Comparison of ENCODE assay signal across 8 cellular contexts in the genomic region with DNA sequence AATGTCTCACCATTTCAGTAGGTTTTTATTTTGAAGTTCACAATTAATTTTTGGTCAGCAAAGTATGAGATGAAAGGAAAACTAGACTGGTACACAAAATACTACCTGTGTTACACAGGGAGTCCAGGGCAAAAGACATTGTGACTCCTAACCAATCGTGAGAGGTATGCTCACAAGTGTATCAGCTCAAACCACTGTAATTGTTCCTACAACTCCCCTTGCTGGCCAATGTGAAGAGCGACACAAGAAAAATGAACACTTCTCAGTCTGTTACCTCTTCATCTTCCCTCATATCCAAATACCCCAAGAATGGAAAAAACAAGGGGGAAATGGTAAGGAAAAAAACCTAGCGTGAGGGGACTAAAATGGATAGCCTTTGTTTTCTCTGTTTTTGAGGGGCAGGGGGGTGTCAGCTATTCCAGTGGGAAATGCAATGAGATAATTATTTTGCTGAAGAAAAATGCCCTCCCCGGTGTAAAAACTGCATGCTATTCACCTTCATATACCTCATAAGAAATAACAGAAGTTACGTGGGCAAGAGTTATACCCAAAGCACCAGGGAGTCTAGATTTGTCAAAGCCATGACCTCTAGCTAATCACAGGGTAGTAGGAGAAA. TPM values are rescaled to one million over a fixed set of nuclear protein-coding genes. Genes with fewer than 3 reads are reported as not detected.
DNase-seq lines count a peak whose midpoint lies in the region; ATAC-seq and TF ChIP-seq lines count a peak whose summit lies in the region.

No MANE protein-coding gene starts in this region.

- H3K4me3 ChIP-seq in AG04450 (ENCODE audit: low read depth, low read length) (no peak overlapping the region), GM12875 (ENCODE audit: low read depth, low read length) (no peak overlapping the region), adrenal gland (no peak overlapping the region), left lung (no peak overlapping the region)

- POLR2A ChIA-PET in AG04450 (lab: Yijun Ruan, JAX): no interaction called here

- intact Hi-C loops in adrenal gland (cut with DNase I): no loop called here
- intact Hi-C loops in left lung (cut with DNase I): no loop called here

- CTCF ChIA-PET in AG04450 (lab: Charles Lee): interaction anchor here (0.6 to 1.8 kb wide), 11 partner anchors 74 to 1653 kb away, joined by 3 to 13 read pairs (median 3); partner anchors contain the start of gene RBM47

- no peaks in the 10 kb centered on the region for H3K9me3 ChIP-seq in AG04450 (ENCODE audit: control insufficient read depth, insufficient read depth, low read length)
- no peaks in the 10 kb centered on the region for H3K9me3 ChIP-seq in adrenal gland (replicated peaks in 1 of 3)
- no peaks in the 10 kb centered on the region for H3K9me3 ChIP-seq in left lung

- H3K36me3 ChIP-seq in adrenal gland (replicated peaks in 1 of 2): no peaks in the 10 kb centered on the region
- H3K36me3 ChIP-seq in left lung: no peaks in the 10 kb centered on the region

- ATAC-seq in HG02840 (IDR thresholded peaks at IDR 0.05; ENCODE audit: low FRiP score, unreplicated experiment): peak; percentile 53
- ATAC-seq in left lung: peak; percentile 87

- WGBS in adrenal gland, 4 donors: 21 to 33% (median 31%) methylated on average over 5 of the region's 5 CpGs

- TF ChIP-seq POLR2A in adrenal gland (IDR thresholded peaks at IDR 0.05): no peak

- peak; percentile 70 for TF ChIP-seq CTCF in AG04450 (IDR thresholded peaks at IDR 0.05; ENCODE audit: low read depth, low read length)
- TF ChIP-seq CTCF in GM12875 (IDR thresholded peaks at IDR 0.05; ENCODE audit: borderline replicate concordance, insufficient read depth, low read depth, low read length): peak; percentile 65
- peak; percentile 30 to 82 (median 66) for TF ChIP-seq CTCF in adrenal gland (IDR thresholded peaks at IDR 0.05)
- TF ChIP-seq CTCF in left lung (IDR thresholded peaks at IDR 0.05): peak; percentile 10 to 18

- no peaks in the 10 kb centered on the region for H3K4me1 ChIP-seq in adrenal gland (replicated peaks in 1 of 2)
- peaks cover 2 to 44% of the 10 kb centered on the region in 2 donors for H3K4me1 ChIP-seq in left lung

- H3K27me3 ChIP-seq in AG04450 (ENCODE audit: control insufficient read depth, insufficient read depth, low read length): no peaks in the 10 kb centered on the region
- no peaks in the 10 kb centered on the region for H3K27me3 ChIP-seq in adrenal gland
- no peaks in the 10 kb centered on the region for H3K27me3 ChIP-seq in left lung

- H3K27ac ChIP-seq in AG04450 (ENCODE audit: low read depth, low read length) (no peak overlapping the region), adrenal gland (no peak overlapping the region), left lung (no peak overlapping the region)

- no peak for DNase-seq in AG04450 (ENCODE audit: low read depth, low spot score)
- DNase-seq in NCI-H2029 treated with DMSO at 0.1 percent for 48 hours (lab: John Stamatoyannopoulos, UW): peak; percentile 57
- peak in 4 of 7 donors; percentile 30 to 49 (median 42) for DNase-seq in adrenal gland
- DNase-seq in left lung: no peak
- DNase-seq in stimulated activated CD4-positive, alpha-beta T cell treated with anti-CD3 and anti-CD28 coated beads, Interleukin-4, amount 100 ng/mL, for 4 hours: no peak
- no peak for DNase-seq in hepatic stellate cell (ENCODE audit: low spot score)

RNA-seq across cellular contexts. Expression of gene NSUN7, which starts 30.6 kb away (rescaled TPM):
- 0.11 and 0.12 TPM in 2 replicates for polyA plus RNA-seq in AG04450 (2011; rRNA removed)
- polyA minus RNA-seq in AG04450 (2011; rRNA and poly(A)+ RNA removed): not detected in 2 replicates
- 1 to 10 TPM in 7 of 8 donors, under 1 TPM in 1; 0.91 to 5.2 (median 2.5) TPM for total RNA-seq in adrenal gland
- polyA plus RNA-seq in adrenal gland: 1 to 10 TPM in 2 of 3 donors, under 1 TPM in 1; 0.79 to 2.1 (median 1.4) TPM
- total RNA-seq in left lung: 1 to 10 TPM; 5.3 to 7.4 TPM

Comparison
In these comparisons a context has a peak if more than half of its experiments do, and no peak if none do; other contexts are left out.
1. DNase-seq: peak in NCI-H2029 treated with DMSO at 0.1 percent for 48 hours (single experiment) and adrenal gland (4 of 7); none in AG04450 (single experiment), left lung (0 of 2), stimulated activated CD4-positive, alpha-beta T cell treated with anti-CD3 and anti-CD28 coated beads, Interleukin-4, amount 100 ng/mL, for 4 hours (0 of 2) and hepatic stellate cell (single experiment).
2. CTCF ChIP-seq: peak in every context shown above with its lines; median percentile 70 in AG04450; 66 in adrenal gland; 65 in GM12875; 14 in left lung.